Comparison of ENCODE assay signal across 1 cellular context in genomic region chr2:238167344-238167715, GRCh38.
TF ChIP-seq lines count a peak whose summit lies in the region.

No MANE protein-coding gene starts in this region.

TF ChIP-seq in H1, 55 proteins besides CTCF, POLR2A, EP300 and RAD21:
- TF ChIP-seq RNF2 (IDR thresholded peaks at IDR 0.05; ENCODE audit: borderline replicate concordance, low read depth, low read length, missing control alignments, poor library complexity, severe bottlenecking) (no peak), JUND (IDR thresholded peaks at IDR 0.05; ENCODE audit: low read length) (no peak), SAP30 (IDR thresholded peaks at IDR 0.05; ENCODE audit: insufficient read depth, insufficient replicate concordance, low read length) (no peak), SP4 (IDR thresholded peaks at IDR 0.05; ENCODE audit: low read length) (no peak), FOSL1 (IDR thresholded peaks at IDR 0.05; ENCODE audit: insufficient read depth, low read depth, low read length) (no peak), PHF8 (conservative IDR thresholded peaks at IDR 0.05; ENCODE audit: low read depth, low read length) (no peak), MAFK (IDR thresholded peaks at IDR 0.05; ENCODE audit: low read depth, low read length) (no peak)
